In genomic region chr6:150252714-150253444, GRCh38 we compare ENCODE assay signal across 1 cellular context.
A peak's percentile ranks its signal among the peaks of the same experiment; 100 is the strongest.
TF ChIP-seq lines count a peak whose summit lies in the region.

No MANE protein-coding gene starts in this region.

TF ChIP-seq in K562, 482 proteins besides CTCF, POLR2A, EP300 and RAD21 (continued from another document and continues in another):
- TF ChIP-seq MTA3 (IDR thresholded peaks at IDR 0.05; ENCODE audit: borderline replicate concordance) (peak; percentile 59; the same call in 1 of the 2 replicates), ZNF589 (CRISPR knock-in tag; IDR thresholded peaks at IDR 0.05; ENCODE audit: low read depth) (peak; percentile 73; the same call in 1 of the 2 replicates), MCM2 (IDR thresholded peaks at IDR 0.05; ENCODE audit: low read depth) (no peak), NEUROD1 (IDR thresholded peaks at IDR 0.05; ENCODE audit: borderline replicate concordance, low read depth, low read length, partially characterized antibody) (peak; percentile 3), ETS2 (tag; IDR thresholded peaks at IDR 0.05; ENCODE audit: borderline replicate concordance, poor library complexity, severe bottlenecking) (no peak), ZC3H11A (IDR thresholded peaks at IDR 0.05; ENCODE audit: low read depth, low read length) (no peak), PYGO2 (tag; IDR thresholded peaks at IDR 0.05) (peak; percentile 45; the same call in 1 of the 2 replicates), ETV1 (tag; conservative IDR thresholded peaks at IDR 0.05; ENCODE audit: low read depth) (no peak), ARID2 (IDR thresholded peaks at IDR 0.05) (no peak), ZNF764 (CRISPR knock-in tag; IDR thresholded peaks at IDR 0.05; ENCODE audit: low read depth) (no peak), MAFK (IDR thresholded peaks at IDR 0.05; ENCODE audit: low read length) (peak; percentile 0; the same call in 1 of the 2 replicates), ZNF766 (CRISPR knock-in tag; conservative IDR thresholded peaks at IDR 0.05) (peak; percentile 90), CXXC5 (CRISPR knock-in tag; IDR thresholded peaks at IDR 0.05) (no peak; the same call in 1 of the 2 replicates), DEAF1 (CRISPR knock-in tag; IDR thresholded peaks at IDR 0.05) (peak; percentile 36; the same call in 1 of the 2 replicates), SMARCA4 (IDR thresholded peaks at IDR 0.05) (peak; percentile 90), ZNF436 (CRISPR knock-in tag; IDR thresholded peaks at IDR 0.05) (no peak), ESRRA (IDR thresholded peaks at IDR 0.05; ENCODE audit: borderline replicate concordance, low read depth) (no peak), SMARCB1 (IDR thresholded peaks at IDR 0.05; ENCODE audit: insufficient read length, low read depth) (no peak), PURB (CRISPR knock-in tag; IDR thresholded peaks at IDR 0.05; ENCODE audit: low read depth) (no peak), DPF2 (IDR thresholded peaks at IDR 0.05) (peak; percentile 88), ARID1B (IDR thresholded peaks at IDR 0.05) (peak; percentile 86), SIRT6 (IDR thresholded peaks at IDR 0.05; ENCODE audit: low read depth, low read length) (no peak), CHD2 (IDR thresholded peaks at IDR 0.05; ENCODE audit: low read depth, low read length) (no peak), CTBP1 (IDR thresholded peaks at IDR 0.05; ENCODE audit: borderline replicate concordance) (peak; percentile 87), SMARCE1 (IDR thresholded peaks at IDR 0.05) (peak; percentile 88), RBM25 (IDR thresholded peaks at IDR 0.05; ENCODE audit: low read depth, low read length, severe bottlenecking) (peak; percentile 22), VEZF1 (CRISPR knock-in tag; IDR thresholded peaks at IDR 0.05) (0 out of 2 replicates have a peak, but pooled peaks have one; percentile 11), PKNOX1 (IDR thresholded peaks at IDR 0.05) (peak; percentile 59), RB1 (IDR thresholded peaks at IDR 0.05; ENCODE audit: low read depth) (no peak), ZEB2 (IDR thresholded peaks at IDR 0.05) (no peak), EWSR1 (IDR thresholded peaks at IDR 0.05; ENCODE audit: borderline replicate concordance, low read depth, partially characterized antibody) (no peak), ZFX (CRISPR knock-in tag; IDR thresholded peaks at IDR 0.05) (no peak), CBFA2T3 (IDR thresholded peaks at IDR 0.05) (peak; percentile 58), RBM17 (IDR thresholded peaks at IDR 0.05; ENCODE audit: borderline replicate concordance, low read depth, low read length) (no peak), MTF1 (CRISPR knock-in tag; IDR thresholded peaks at IDR 0.05; ENCODE audit: borderline replicate concordance) (no peak), CAMTA2 (CRISPR knock-in tag; conservative IDR thresholded peaks at IDR 0.05) (no peak), SMAD4 (CRISPR knock-in tag; conservative IDR thresholded peaks at IDR 0.05) (peak; percentile 51; the same call in 1 of the 2 replicates), CBX3 (IDR thresholded peaks at IDR 0.05; ENCODE audit: borderline replicate concordance in 1 of 2, low read length in 2 of 2) (peak in 1 of 2 experiments; percentile 70; a peak in 1 of 3 replicates), MYC (IDR thresholded peaks at IDR 0.05; ENCODE audit: low read depth, low read length) (no peak), MYC (CRISPR knock-in tag; IDR thresholded peaks at IDR 0.05; ENCODE audit: borderline replicate concordance, low read depth) (0 out of 2 replicates have a peak, but pooled peaks have one; percentile 20), RBM22 (IDR thresholded peaks at IDR 0.05; ENCODE audit: low read depth, low read length, poor library complexity, severe bottlenecking) (no peak), TAF9B (IDR thresholded peaks at IDR 0.05; ENCODE audit: partially characterized antibody) (no peak), NFIC (IDR thresholded peaks at IDR 0.05) (peak; percentile 82), NCOA6 (IDR thresholded peaks at IDR 0.05) (no peak), MTA1 (IDR thresholded peaks at IDR 0.05; ENCODE audit: borderline replicate concordance) (no peak), ZNF217 (CRISPR knock-in tag; IDR thresholded peaks at IDR 0.05) (no peak)
- TF ChIP-seq, protein P1, sequence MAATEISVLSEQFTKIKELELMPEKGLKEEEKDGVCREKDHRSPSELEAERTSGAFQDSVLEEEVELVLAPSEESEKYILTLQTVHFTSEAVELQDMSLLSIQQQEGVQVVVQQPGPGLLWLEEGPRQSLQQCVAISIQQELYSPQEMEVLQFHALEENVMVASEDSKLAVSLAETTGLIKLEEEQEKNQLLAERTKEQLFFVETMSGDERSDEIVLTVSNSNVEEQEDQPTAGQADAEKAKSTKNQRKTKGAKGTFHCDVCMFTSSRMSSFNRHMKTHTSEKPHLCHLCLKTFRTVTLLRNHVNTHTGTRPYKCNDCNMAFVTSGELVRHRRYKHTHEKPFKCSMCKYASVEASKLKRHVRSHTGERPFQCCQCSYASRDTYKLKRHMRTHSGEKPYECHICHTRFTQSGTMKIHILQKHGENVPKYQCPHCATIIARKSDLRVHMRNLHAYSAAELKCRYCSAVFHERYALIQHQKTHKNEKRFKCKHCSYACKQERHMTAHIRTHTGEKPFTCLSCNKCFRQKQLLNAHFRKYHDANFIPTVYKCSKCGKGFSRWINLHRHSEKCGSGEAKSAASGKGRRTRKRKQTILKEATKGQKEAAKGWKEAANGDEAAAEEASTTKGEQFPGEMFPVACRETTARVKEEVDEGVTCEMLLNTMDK (IDR thresholded peaks at IDR 0.05; ENCODE audit: borderline replicate concordance, insufficient read depth, low read depth, low read length, poor library complexity, severe bottlenecking) = no peak
- TF ChIP-seq, protein P2, sequence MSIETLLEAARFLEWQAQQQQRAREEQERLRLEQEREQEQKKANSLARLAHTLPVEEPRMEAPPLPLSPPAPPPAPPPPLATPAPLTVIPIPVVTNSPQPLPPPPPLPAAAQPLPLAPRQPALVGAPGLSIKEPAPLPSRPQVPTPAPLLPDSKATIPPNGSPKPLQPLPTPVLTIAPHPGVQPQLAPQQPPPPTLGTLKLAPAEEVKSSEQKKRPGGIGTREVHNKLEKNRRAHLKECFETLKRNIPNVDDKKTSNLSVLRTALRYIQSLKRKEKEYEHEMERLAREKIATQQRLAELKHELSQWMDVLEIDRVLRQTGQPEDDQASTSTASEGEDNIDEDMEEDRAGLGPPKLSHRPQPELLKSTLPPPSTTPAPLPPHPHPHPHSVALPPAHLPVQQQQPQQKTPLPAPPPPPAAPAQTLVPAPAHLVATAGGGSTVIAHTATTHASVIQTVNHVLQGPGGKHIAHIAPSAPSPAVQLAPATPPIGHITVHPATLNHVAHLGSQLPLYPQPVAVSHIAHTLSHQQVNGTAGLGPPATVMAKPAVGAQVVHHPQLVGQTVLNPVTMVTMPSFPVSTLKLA (conservative IDR thresholded peaks at IDR 0.05) = 0 out of 4 replicates have a peak, but pooled peaks of 1 of the 2 experiments have one; percentile 13
- TF ChIP-seq, protein P3, sequence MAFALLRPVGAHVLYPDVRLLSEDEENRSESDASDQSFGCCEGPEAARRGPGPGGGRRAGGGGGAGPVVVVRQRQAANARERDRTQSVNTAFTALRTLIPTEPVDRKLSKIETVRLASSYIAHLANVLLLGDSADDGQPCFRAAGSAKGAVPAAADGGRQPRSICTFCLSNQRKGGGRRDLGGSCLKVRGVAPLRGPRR (CRISPR knock-in tag; IDR thresholded peaks at IDR 0.05) = no peak
- TF ChIP-seq, protein P4, sequence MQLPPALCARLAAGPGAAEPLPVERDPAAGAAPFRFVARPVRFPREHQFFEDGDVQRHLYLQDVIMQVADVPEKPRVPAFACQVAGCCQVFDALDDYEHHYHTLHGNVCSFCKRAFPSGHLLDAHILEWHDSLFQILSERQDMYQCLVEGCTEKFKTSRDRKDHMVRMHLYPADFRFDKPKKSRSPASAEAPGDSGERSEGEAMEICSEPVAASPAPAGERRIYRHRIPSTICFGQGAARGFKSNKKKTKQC (CRISPR knock-in tag; IDR thresholded peaks at IDR 0.05) = no peak
- TF ChIP-seq, protein P5, sequence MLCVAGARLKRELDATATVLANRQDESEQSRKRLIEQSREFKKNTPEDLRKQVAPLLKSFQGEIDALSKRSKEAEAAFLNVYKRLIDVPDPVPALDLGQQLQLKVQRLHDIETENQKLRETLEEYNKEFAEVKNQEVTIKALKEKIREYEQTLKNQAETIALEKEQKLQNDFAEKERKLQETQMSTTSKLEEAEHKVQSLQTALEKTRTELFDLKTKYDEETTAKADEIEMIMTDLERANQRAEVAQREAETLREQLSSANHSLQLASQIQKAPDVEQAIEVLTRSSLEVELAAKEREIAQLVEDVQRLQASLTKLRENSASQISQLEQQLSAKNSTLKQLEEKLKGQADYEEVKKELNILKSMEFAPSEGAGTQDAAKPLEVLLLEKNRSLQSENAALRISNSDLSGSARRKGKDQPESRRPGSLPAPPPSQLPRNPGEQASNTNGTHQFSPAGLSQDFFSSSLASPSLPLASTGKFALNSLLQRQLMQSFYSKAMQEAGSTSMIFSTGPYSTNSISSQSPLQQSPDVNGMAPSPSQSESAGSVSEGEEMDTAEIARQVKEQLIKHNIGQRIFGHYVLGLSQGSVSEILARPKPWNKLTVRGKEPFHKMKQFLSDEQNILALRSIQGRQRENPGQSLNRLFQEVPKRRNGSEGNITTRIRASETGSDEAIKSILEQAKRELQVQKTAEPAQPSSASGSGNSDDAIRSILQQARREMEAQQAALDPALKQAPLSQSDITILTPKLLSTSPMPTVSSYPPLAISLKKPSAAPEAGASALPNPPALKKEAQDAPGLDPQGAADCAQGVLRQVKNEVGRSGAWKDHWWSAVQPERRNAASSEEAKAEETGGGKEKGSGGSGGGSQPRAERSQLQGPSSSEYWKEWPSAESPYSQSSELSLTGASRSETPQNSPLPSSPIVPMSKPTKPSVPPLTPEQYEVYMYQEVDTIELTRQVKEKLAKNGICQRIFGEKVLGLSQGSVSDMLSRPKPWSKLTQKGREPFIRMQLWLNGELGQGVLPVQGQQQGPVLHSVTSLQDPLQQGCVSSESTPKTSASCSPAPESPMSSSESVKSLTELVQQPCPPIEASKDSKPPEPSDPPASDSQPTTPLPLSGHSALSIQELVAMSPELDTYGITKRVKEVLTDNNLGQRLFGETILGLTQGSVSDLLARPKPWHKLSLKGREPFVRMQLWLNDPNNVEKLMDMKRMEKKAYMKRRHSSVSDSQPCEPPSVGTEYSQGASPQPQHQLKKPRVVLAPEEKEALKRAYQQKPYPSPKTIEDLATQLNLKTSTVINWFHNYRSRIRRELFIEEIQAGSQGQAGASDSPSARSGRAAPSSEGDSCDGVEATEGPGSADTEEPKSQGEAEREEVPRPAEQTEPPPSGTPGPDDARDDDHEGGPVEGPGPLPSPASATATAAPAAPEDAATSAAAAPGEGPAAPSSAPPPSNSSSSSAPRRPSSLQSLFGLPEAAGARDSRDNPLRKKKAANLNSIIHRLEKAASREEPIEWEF (CRISPR knock-in tag; IDR thresholded peaks at IDR 0.05) = no peak
- TF ChIP-seq, protein P6, sequence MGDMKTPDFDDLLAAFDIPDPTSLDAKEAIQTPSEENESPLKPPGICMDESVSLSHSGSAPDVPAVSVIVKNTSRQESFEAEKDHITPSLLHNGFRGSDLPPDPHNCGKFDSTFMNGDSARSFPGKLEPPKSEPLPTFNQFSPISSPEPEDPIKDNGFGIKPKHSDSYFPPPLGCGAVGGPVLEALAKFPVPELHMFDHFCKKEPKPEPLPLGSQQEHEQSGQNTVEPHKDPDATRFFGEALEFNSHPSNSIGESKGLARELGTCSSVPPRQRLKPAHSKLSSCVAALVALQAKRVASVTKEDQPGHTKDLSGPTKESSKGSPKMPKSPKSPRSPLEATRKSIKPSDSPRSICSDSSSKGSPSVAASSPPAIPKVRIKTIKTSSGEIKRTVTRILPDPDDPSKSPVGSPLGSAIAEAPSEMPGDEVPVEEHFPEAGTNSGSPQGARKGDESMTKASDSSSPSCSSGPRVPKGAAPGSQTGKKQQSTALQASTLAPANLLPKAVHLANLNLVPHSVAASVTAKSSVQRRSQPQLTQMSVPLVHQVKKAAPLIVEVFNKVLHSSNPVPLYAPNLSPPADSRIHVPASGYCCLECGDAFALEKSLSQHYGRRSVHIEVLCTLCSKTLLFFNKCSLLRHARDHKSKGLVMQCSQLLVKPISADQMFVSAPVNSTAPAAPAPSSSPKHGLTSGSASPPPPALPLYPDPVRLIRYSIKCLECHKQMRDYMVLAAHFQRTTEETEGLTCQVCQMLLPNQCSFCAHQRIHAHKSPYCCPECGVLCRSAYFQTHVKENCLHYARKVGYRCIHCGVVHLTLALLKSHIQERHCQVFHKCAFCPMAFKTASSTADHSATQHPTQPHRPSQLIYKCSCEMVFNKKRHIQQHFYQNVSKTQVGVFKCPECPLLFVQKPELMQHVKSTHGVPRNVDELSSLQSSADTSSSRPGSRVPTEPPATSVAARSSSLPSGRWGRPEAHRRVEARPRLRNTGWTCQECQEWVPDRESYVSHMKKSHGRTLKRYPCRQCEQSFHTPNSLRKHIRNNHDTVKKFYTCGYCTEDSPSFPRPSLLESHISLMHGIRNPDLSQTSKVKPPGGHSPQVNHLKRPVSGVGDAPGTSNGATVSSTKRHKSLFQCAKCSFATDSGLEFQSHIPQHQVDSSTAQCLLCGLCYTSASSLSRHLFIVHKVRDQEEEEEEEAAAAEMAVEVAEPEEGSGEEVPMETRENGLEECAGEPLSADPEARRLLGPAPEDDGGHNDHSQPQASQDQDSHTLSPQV (IDR thresholded peaks at IDR 0.05) = peak; percentile 84
